15 cellular contexts compared by ENCODE assay signal in the genomic region with DNA sequence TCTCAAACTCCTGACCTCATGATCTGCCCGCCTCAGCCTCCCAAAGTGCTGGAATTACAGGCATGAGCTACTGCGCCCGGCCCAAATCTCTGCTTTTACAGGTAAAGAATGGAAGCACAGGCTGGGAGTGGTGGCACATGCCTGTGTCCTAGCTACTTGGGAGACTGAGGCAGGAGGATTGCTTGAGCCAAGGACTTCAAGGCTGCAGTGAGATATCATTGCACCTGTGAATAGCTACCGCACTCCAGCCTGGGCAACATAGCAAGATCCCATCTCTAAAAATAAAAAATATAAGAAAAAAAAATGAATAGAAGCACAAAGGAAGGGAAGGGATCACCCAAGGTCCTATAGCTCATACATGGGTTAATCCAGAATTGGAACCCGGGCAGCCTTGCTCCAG. TPM values are rescaled to one million over a fixed set of nuclear protein-coding genes. Genes with fewer than 3 reads are reported as not detected.
DNase-seq lines count a peak whose midpoint lies in the region; ATAC-seq and TF ChIP-seq lines count a peak whose summit lies in the region.
"Had no signal": no experiment of that assay in that cellular context is flagged by ENCODE, and none has a peak within 500 bp of the region (broad histone marks: within the 10 kb centered on the region; RNA-seq: fewer than 3 reads in every experiment).

No MANE protein-coding gene starts in this region.

- H3K9me3 Mint-ChIP-seq in brain, result no peaks in the 10 kb centered on the region
- H3K9me3 Mint-ChIP-seq in memory B cell, result no peaks in the 10 kb centered on the region
- H3K9me3 Mint-ChIP-seq in activated CD4-positive, alpha-beta T cell treated with anti-CD3 and anti-CD28 coated beads for 36 hours (ENCODE audit: low read depth), result no peaks in the 10 kb centered on the region

- H3K4me2 ChIP-seq in Karpas-422 (ENCODE audit: low read depth, low read length, poor library complexity, severe bottlenecking), result peak overlapping the region; percentile 59
- H3K4me2 ChIP-seq: PC-9 had no signal

- H3K36me3 Mint-ChIP-seq in brain, result no peaks in the 10 kb centered on the region
- H3K36me3 Mint-ChIP-seq in memory B cell, result no peaks in the 10 kb centered on the region
- H3K36me3 Mint-ChIP-seq in activated CD4-positive, alpha-beta T cell treated with anti-CD3 and anti-CD28 coated beads for 36 hours (ENCODE audit: low read depth), result no peaks in the 10 kb centered on the region

- H3K36me3 ChIP-seq in Karpas-422 (ENCODE audit: insufficient read depth, low read length), result no peaks in the 10 kb centered on the region
- H3K36me3 ChIP-seq in upper lobe of right lung, result no peaks in the 10 kb centered on the region

- POLR2A ChIA-PET in activated CD4-positive, alpha-beta T cell treated with anti-CD3 and anti-CD28 coated beads for 36 hours (lab: Charles Lee), result no interaction called here

- TF ChIP-seq CTCF in brain (conservative IDR thresholded peaks at IDR 0.05), result no peak
- TF ChIP-seq CTCF in upper lobe of right lung (IDR thresholded peaks at IDR 0.05), result no peak

- no peaks in the 10 kb centered on the region for H3K27me3 ChIP-seq in Karpas-422 (ENCODE audit: low read length)
- H3K27me3 ChIP-seq in upper lobe of right lung, result no peaks in the 10 kb centered on the region

- no peaks in the 10 kb centered on the region for H3K9me2 ChIP-seq in Karpas-422 (replicated peaks; ENCODE audit: insufficient read depth, low read length)

- H3K4me1 Mint-ChIP-seq in brain (peaks cover 31% of the 10 kb centered on the region), memory B cell (peaks cover 34% of the 10 kb centered on the region)
- H3K4me1 Mint-ChIP-seq in activated CD4-positive, alpha-beta T cell treated with anti-CD3 and anti-CD28 coated beads for 36 hours, result no peaks in the 10 kb centered on the region

- H3K27ac ChIP-seq in Karpas-422 (ENCODE audit: low read length) (peak overlapping the region; percentile 83), upper lobe of right lung (peak overlapping the region; percentile 65)
- H3K27ac ChIP-seq: C4-2B, PC-9, SK-N-MC had no signal

- H3K79me2 ChIP-seq in Karpas-422 (ENCODE audit: low read length), result no peaks in the 10 kb centered on the region

- CTCF ChIA-PET in activated CD4-positive, alpha-beta T cell treated with anti-CD3 and anti-CD28 coated beads for 36 hours (lab: Charles Lee), result no interaction called here

- H3K27ac Mint-ChIP-seq in brain (peak overlapping the region; percentile 73 to 90 (median 86)), memory B cell (peak overlapping the region; percentile 8)
- H3K27ac Mint-ChIP-seq in activated CD4-positive, alpha-beta T cell treated with anti-CD3 and anti-CD28 coated beads for 36 hours, result no peak overlapping the region

- ATAC-seq in memory B cell (ENCODE audit: low read depth) (no peak), upper lobe of right lung (no peak), Right ventricle myocardium inferior (no peak), HG02623 (IDR thresholded peaks at IDR 0.05; ENCODE audit: unreplicated experiment) (no peak)
- ATAC-seq in activated CD4-positive, alpha-beta T cell treated with anti-CD3 and anti-CD28 coated beads for 36 hours, result no peak

- no peaks in the 10 kb centered on the region for H4K20me1 ChIP-seq in Karpas-422 (ENCODE audit: insufficient read depth, low read depth, low read length)

- H3K4me3 ChIP-seq in Karpas-422 (ENCODE audit: low read length) (peak overlapping the region; percentile 25; the same call in 1 of the 2 replicates), upper lobe of right lung (no peak overlapping the region)
- H3K4me3 ChIP-seq: PC-9, SK-N-MC had no signal

- H3K4me3 Mint-ChIP-seq in brain, result no peak overlapping the region
- H3K4me3 Mint-ChIP-seq in memory B cell, result no peak overlapping the region
- no peak overlapping the region for H3K4me3 Mint-ChIP-seq in activated CD4-positive, alpha-beta T cell treated with anti-CD3 and anti-CD28 coated beads for 36 hours

- H3K27me3 Mint-ChIP-seq in brain (peaks cover 5% of the 10 kb centered on the region), memory B cell (no peaks in the 10 kb centered on the region)
- H3K27me3 Mint-ChIP-seq in activated CD4-positive, alpha-beta T cell treated with anti-CD3 and anti-CD28 coated beads for 36 hours, result no peaks in the 10 kb centered on the region

- H3K4me1 ChIP-seq in Karpas-422 (ENCODE audit: low read length) (peaks cover 75% of the 10 kb centered on the region), upper lobe of right lung (peaks cover 11% of the 10 kb centered on the region)
- H3K4me1 ChIP-seq: Caco-2 had no signal

- peak overlapping the region; percentile 51 for H3K9ac ChIP-seq in Karpas-422 (ENCODE audit: low read length)

- no peak for DNase-seq in Karpas-422
- DNase-seq in memory B cell (ENCODE audit: low spot score in 2 of 2), result no peak
- DNase-seq in upper lobe of right lung, result no peak
- no peak for DNase-seq in Right ventricle myocardium inferior (ENCODE audit: missing footprints)
- no peak for DNase-seq in activated CD4-positive, alpha-beta T cell treated with anti-CD3 and anti-CD28 coated beads for 36 hours
- DNase-seq: Caco-2, H7, NCI-H1048, NCI-H2227 treated with DMSO at 0.1 percent for 48 hours, NCI-H524 treated with DMSO at 0.1 percent for 48 hours, PC-9 had no signal

- H2AFZ ChIP-seq in Karpas-422 (ENCODE audit: low read length), result no peak overlapping the region
- H2AFZ ChIP-seq: PC-9 had no signal

- intact Hi-C loops in upper lobe of right lung (cut with DNase I) (no loop called here), Right ventricle myocardium inferior (cut with DNase I) (no loop called here)
- intact Hi-C loops in activated CD4-positive, alpha-beta T cell treated with anti-CD3 and anti-CD28 coated beads for 36 hours (cut with DNase I, micrococcal nuclease), result no loop called here

- H3K9me3 ChIP-seq in Karpas-422 (ENCODE audit: low read length) (no peaks in the 10 kb centered on the region), upper lobe of right lung (no peaks in the 10 kb centered on the region)
- H3K9me3 ChIP-seq: Caco-2 had no signal

RNA-seq across cellular contexts. Expression of a gene that starts 15.0 kb away (rescaled TPM):
- 0.36 TPM in 1 of 2 replicates, not detected in the other for total RNA-seq in Karpas-422 (2014; rRNA removed; shearing (Covaris generic); ENCODE audit: low replicate concordance)
- 13.8 TPM for polyA plus RNA-seq in brain (ENCODE audit: insufficient read depth, low read depth, low replicate concordance)
- total RNA-seq in upper lobe of right lung, result 164 TPM
- 11.0 TPM for total RNA-seq in Right ventricle myocardium inferior
- total RNA-seq in activated CD4-positive, alpha-beta T cell treated with anti-CD3 and anti-CD28 coated beads for 36 hours, result not detected
- total RNA-seq: PC-9 had no signal

Comparison
In these comparisons a context has a peak if more than half of its experiments do, and no peak if none do; other contexts are left out.
1. RNA of a gene that starts 15.0 kb away (total RNA-seq): 164 TPM in upper lobe of right lung (single experiment); 11.0 TPM in Right ventricle myocardium inferior (single experiment), not detected in activated CD4-positive, alpha-beta T cell treated with anti-CD3 and anti-CD28 coated beads for 36 hours and 0.36 TPM in Karpas-422; every median in the first group is over 10 times any median in the second.